ENCODE assay signal across 1 cellular context in the genomic region with DNA sequence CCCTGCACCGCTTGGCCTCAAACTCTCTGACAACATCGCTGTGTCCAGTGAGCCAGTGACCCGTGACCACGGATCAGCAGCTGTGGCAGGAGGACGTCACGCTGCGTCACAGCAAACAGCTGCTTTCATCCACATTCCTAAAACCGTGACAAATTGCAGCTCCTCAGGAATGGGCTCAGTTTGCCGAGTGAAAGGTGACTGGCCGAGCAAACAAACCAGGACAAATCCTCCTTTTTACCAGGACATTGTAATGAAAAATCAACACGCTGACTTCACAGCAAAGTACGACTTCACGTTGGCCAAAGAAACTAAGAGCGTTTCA.
TF ChIP-seq lines count a peak whose summit lies in the region.

No MANE protein-coding gene starts in this region.

TF ChIP-seq in H1, 55 proteins besides CTCF, POLR2A, EP300 and RAD21:
- no peak for TF ChIP-seq CREB1 (IDR thresholded peaks at IDR 0.05)
- TF ChIP-seq RNF2 (IDR thresholded peaks at IDR 0.05; ENCODE audit: borderline replicate concordance, low read depth, low read length, missing control alignments, poor library complexity, severe bottlenecking) = no peak
- no peak for TF ChIP-seq MAFK (IDR thresholded peaks at IDR 0.05; ENCODE audit: low read depth, low read length)
- TF ChIP-seq EZH2 (IDR thresholded peaks at IDR 0.05; ENCODE audit: low read depth, low read length, severe bottlenecking) = no peak
- TF ChIP-seq SP2 (IDR thresholded peaks at IDR 0.05; ENCODE audit: low read length) = no peak
- no peak for TF ChIP-seq RXRA (IDR thresholded peaks at IDR 0.05; ENCODE audit: insufficient read depth, low read depth, low read length)
- no peak for TF ChIP-seq TAF1 (IDR thresholded peaks at IDR 0.05; ENCODE audit: low read depth, low read length)
- TF ChIP-seq, protein P1, sequence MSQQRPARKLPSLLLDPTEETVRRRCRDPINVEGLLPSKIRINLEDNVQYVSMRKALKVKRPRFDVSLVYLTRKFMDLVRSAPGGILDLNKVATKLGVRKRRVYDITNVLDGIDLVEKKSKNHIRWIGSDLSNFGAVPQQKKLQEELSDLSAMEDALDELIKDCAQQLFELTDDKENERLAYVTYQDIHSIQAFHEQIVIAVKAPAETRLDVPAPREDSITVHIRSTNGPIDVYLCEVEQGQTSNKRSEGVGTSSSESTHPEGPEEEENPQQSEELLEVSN (IDR thresholded peaks at IDR 0.05) = no peak
- no peak for TF ChIP-seq HDAC2 (IDR thresholded peaks at IDR 0.05; ENCODE audit: borderline replicate concordance in 1 of 2, low read depth in 2 of 2, low read length in 2 of 2)
- TF ChIP-seq, protein P2, sequence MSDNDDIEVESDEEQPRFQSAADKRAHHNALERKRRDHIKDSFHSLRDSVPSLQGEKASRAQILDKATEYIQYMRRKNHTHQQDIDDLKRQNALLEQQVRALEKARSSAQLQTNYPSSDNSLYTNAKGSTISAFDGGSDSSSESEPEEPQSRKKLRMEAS (IDR thresholded peaks at IDR 0.05) = no peak
- TF ChIP-seq, protein P3, sequence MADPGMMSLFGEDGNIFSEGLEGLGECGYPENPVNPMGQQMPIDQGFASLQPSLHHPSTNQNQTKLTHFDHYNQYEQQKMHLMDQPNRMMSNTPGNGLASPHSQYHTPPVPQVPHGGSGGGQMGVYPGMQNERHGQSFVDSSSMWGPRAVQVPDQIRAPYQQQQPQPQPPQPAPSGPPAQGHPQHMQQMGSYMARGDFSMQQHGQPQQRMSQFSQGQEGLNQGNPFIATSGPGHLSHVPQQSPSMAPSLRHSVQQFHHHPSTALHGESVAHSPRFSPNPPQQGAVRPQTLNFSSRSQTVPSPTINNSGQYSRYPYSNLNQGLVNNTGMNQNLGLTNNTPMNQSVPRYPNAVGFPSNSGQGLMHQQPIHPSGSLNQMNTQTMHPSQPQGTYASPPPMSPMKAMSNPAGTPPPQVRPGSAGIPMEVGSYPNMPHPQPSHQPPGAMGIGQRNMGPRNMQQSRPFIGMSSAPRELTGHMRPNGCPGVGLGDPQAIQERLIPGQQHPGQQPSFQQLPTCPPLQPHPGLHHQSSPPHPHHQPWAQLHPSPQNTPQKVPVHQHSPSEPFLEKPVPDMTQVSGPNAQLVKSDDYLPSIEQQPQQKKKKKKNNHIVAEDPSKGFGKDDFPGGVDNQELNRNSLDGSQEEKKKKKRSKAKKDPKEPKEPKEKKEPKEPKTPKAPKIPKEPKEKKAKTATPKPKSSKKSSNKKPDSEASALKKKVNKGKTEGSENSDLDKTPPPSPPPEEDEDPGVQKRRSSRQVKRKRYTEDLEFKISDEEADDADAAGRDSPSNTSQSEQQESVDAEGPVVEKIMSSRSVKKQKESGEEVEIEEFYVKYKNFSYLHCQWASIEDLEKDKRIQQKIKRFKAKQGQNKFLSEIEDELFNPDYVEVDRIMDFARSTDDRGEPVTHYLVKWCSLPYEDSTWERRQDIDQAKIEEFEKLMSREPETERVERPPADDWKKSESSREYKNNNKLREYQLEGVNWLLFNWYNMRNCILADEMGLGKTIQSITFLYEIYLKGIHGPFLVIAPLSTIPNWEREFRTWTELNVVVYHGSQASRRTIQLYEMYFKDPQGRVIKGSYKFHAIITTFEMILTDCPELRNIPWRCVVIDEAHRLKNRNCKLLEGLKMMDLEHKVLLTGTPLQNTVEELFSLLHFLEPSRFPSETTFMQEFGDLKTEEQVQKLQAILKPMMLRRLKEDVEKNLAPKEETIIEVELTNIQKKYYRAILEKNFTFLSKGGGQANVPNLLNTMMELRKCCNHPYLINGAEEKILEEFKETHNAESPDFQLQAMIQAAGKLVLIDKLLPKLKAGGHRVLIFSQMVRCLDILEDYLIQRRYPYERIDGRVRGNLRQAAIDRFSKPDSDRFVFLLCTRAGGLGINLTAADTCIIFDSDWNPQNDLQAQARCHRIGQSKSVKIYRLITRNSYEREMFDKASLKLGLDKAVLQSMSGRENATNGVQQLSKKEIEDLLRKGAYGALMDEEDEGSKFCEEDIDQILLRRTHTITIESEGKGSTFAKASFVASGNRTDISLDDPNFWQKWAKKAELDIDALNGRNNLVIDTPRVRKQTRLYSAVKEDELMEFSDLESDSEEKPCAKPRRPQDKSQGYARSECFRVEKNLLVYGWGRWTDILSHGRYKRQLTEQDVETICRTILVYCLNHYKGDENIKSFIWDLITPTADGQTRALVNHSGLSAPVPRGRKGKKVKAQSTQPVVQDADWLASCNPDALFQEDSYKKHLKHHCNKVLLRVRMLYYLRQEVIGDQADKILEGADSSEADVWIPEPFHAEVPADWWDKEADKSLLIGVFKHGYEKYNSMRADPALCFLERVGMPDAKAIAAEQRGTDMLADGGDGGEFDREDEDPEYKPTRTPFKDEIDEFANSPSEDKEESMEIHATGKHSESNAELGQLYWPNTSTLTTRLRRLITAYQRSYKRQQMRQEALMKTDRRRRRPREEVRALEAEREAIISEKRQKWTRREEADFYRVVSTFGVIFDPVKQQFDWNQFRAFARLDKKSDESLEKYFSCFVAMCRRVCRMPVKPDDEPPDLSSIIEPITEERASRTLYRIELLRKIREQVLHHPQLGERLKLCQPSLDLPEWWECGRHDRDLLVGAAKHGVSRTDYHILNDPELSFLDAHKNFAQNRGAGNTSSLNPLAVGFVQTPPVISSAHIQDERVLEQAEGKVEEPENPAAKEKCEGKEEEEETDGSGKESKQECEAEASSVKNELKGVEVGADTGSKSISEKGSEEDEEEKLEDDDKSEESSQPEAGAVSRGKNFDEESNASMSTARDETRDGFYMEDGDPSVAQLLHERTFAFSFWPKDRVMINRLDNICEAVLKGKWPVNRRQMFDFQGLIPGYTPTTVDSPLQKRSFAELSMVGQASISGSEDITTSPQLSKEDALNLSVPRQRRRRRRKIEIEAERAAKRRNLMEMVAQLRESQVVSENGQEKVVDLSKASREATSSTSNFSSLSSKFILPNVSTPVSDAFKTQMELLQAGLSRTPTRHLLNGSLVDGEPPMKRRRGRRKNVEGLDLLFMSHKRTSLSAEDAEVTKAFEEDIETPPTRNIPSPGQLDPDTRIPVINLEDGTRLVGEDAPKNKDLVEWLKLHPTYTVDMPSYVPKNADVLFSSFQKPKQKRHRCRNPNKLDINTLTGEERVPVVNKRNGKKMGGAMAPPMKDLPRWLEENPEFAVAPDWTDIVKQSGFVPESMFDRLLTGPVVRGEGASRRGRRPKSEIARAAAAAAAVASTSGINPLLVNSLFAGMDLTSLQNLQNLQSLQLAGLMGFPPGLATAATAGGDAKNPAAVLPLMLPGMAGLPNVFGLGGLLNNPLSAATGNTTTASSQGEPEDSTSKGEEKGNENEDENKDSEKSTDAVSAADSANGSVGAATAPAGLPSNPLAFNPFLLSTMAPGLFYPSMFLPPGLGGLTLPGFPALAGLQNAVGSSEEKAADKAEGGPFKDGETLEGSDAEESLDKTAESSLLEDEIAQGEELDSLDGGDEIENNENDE (IDR thresholded peaks at IDR 0.05; ENCODE audit: insufficient replicate concordance, low read length) = no peak
- no peak for TF ChIP-seq GABPA (IDR thresholded peaks at IDR 0.05; ENCODE audit: borderline replicate concordance, insufficient read depth, low read length)
- TF ChIP-seq TEAD4 (IDR thresholded peaks at IDR 0.05; ENCODE audit: low read depth, low read length) = no peak
- TF ChIP-seq BRCA1 (IDR thresholded peaks at IDR 0.05; ENCODE audit: low read depth, low read length) = no peak
- no peak for TF ChIP-seq JUN (IDR thresholded peaks at IDR 0.05; ENCODE audit: low read depth, low read length)
- no peak for TF ChIP-seq CHD1 (IDR thresholded peaks at IDR 0.05; ENCODE audit: low read depth, low read length)
- TF ChIP-seq TAF7 (optimal IDR thresholded peaks at IDR 0.05; ENCODE audit: borderline replicate concordance, low read depth, low read length) = no peak
